In genomic region chr17:19239544-19239943, GRCh38 we compare ENCODE assay signal across 1 cellular context.
TF ChIP-seq lines count a peak whose summit lies in the region.

No MANE protein-coding gene starts in this region.

TF ChIP-seq in HEK293, 187 proteins besides CTCF, POLR2A, EP300 and RAD21:
- TF ChIP-seq PRDM10 (tag by site-specific recombination; IDR thresholded peaks at IDR 0.05) (peak; percentile 77), KLF16 (tag by site-specific recombination; IDR thresholded peaks at IDR 0.05) (no peak), ZNF404 (tag by site-specific recombination; IDR thresholded peaks at IDR 0.05) (no peak), ZNF19 (tag by site-specific recombination; IDR thresholded peaks at IDR 0.05; ENCODE audit: low read depth) (no peak), ZBTB17 (tag by site-specific recombination; IDR thresholded peaks at IDR 0.05) (peak; percentile 62), ZNF10 (tag by site-specific recombination; IDR thresholded peaks at IDR 0.05) (no peak), ZNF24 (tag by site-specific recombination; IDR thresholded peaks at IDR 0.05) (no peak), GFI1B (tag by site-specific recombination; IDR thresholded peaks at IDR 0.05) (no peak), TSHZ1 (tag by site-specific recombination; IDR thresholded peaks at IDR 0.05; ENCODE audit: borderline replicate concordance) (no peak)
